ENCODE assay signal across 1 cellular context in genomic region chr6:139157086-139157485, GRCh38.
A peak's percentile ranks its signal among the peaks of the same experiment; 100 is the strongest.
TF ChIP-seq lines count a peak whose summit lies in the region.
"Not testable (repeated sequence)": the region's sequence is repeated elsewhere in the genome, so short reads cannot be mapped to it uniquely, and the experiment has no call there.

No MANE protein-coding gene starts in this region.

TF ChIP-seq in K562, 482 proteins besides CTCF, POLR2A, EP300 and RAD21:
- peak; percentile 87 for TF ChIP-seq TFE3 (CRISPR knock-in tag; IDR thresholded peaks at IDR 0.05)
- not testable (repeated sequence) for TF ChIP-seq NR2C2 (CRISPR knock-in tag; IDR thresholded peaks at IDR 0.05)
- TF ChIP-seq NR2C2 (tag; IDR thresholded peaks at IDR 0.05) = peak; percentile 48; the same call in 1 of the 2 replicates
- TF ChIP-seq ELF1 (tag; IDR thresholded peaks at IDR 0.05) = 0 out of 2 replicates have a peak, but pooled peaks have one; percentile 22
